ENCODE assay signal across 1 cellular context in genomic region chr4:139823746-139824145, GRCh38.
TF ChIP-seq lines count a peak whose summit lies in the region.

No MANE protein-coding gene starts in this region.

TF ChIP-seq in H1, 55 proteins besides CTCF, POLR2A, EP300 and RAD21 (continued from another document):
- TF ChIP-seq SAP30 (IDR thresholded peaks at IDR 0.05; ENCODE audit: insufficient read depth, insufficient replicate concordance, low read length) = no peak
- no peak for TF ChIP-seq RNF2 (IDR thresholded peaks at IDR 0.05; ENCODE audit: borderline replicate concordance, low read depth, low read length, missing control alignments, poor library complexity, severe bottlenecking)
- TF ChIP-seq E2F6 (IDR thresholded peaks at IDR 0.05) = no peak
- no peak for TF ChIP-seq TEAD4 (IDR thresholded peaks at IDR 0.05; ENCODE audit: low read depth, low read length)
- TF ChIP-seq HDAC6 (IDR thresholded peaks at IDR 0.05; ENCODE audit: low read depth, low read length) = no peak
- TF ChIP-seq TAF1 (IDR thresholded peaks at IDR 0.05; ENCODE audit: low read depth, low read length) = no peak
- no peak for TF ChIP-seq CBX5 (IDR thresholded peaks at IDR 0.05; ENCODE audit: low read depth, low read length)
- TF ChIP-seq JUND (IDR thresholded peaks at IDR 0.05; ENCODE audit: low read length) = no peak
- no peak for TF ChIP-seq ATF3 (IDR thresholded peaks at IDR 0.05; ENCODE audit: insufficient read depth, low read depth, low read length)
- no peak for TF ChIP-seq CHD7 (IDR thresholded peaks at IDR 0.05; ENCODE audit: insufficient replicate concordance, low read length)
- TF ChIP-seq SIN3A (conservative IDR thresholded peaks at IDR 0.05 in 1 of 2, IDR thresholded peaks at IDR 0.05 in 1 of 2; ENCODE audit: low read depth in 1 of 2, low read length in 2 of 2) = no peak
